28 cellular contexts compared by ENCODE assay signal in the genomic region with DNA sequence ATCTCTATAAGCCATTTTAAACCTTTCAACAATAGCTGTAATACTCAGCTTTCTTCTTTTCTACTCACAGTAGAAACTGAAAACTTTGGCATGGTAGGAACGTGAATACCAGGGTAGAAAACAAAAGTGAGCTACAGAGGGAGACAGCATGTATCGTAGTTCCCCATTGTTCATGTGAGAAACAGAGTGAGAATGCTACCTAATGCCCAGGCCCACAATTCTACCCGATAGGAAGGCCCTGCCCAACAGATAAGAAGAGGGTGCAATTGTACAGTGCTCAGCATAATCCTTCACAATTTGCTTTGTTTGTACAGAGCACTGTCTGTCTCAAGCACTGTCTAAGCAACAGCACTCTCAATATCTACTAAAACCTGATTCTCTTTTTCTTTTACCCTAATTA.
DNase-seq lines count a peak whose midpoint lies in the region; ATAC-seq, FAIRE-seq and TF ChIP-seq lines count a peak whose summit lies in the region.
"Had no signal": no experiment of that assay in that cellular context is flagged by ENCODE, and none has a peak within 500 bp of the region (broad histone marks: within the 10 kb centered on the region; RNA-seq: fewer than 3 reads in every experiment).

No MANE protein-coding gene starts in this region.

- DNase-seq in H54 (ENCODE audit: insufficient read length, low spot score): no peak
- peak; percentile 14 for DNase-seq in OCI-M1 (lab: John Stamatoyannopoulos, UW)
- no peak for DNase-seq in progenitor cell of endocrine pancreas (ENCODE audit: low spot score, unreplicated experiment)
- no peak for DNase-seq in suprapubic skin (ENCODE audit: low spot score in 2 of 2)
- no peak for DNase-seq in NCI-H146 treated with DMSO at 0.1 percent for 48 hours (lab: John Stamatoyannopoulos, UW; ENCODE audit: unreplicated experiment)
- no peak for DNase-seq in activated naive CD8-positive, alpha-beta T cell treated with anti-CD3 and anti-CD28 coated beads, Interleukin-2, amount 50 U/mL, for 24 hours
- DNase-seq: activated gamma-delta T cell; activated naive CD8-positive, alpha-beta T cell treated with anti-CD3 and anti-CD28 coated beads, Interleukin-2, amount 10 ng/mL, durations not matched to agents 7 days and 5 days; activated T-cell treated with anti-CD3 and anti-CD28 coated beads, Interleukin-2, amount 50 U/mL, for 24 hours; hypothalamus; islet precursor cell; left ventricle myocardium inferior; naive B cell; NCI-H1436; NCI-H2107; NCI-H510A; PC-9; Right ventricle myocardium superior; stimulated activated CD4-positive, alpha-beta T cell treated with anti-CD3 and anti-CD28 coated beads, Interleukin-2, amount 100 ng/mL, for 48 hours had no signal

- H3K4me1 ChIP-seq in iPS-18a (ENCODE audit: control insufficient read depth, low read depth, low read length): peaks cover 14% of the 10 kb centered on the region
- no peaks in the 10 kb centered on the region for H3K4me1 ChIP-seq in suprapubic skin
- H3K4me1 ChIP-seq: gastroesophageal sphincter, left ventricle myocardium inferior, right atrium auricular region, upper lobe of left lung had no signal

- no peaks in the 10 kb centered on the region for H3K9me3 Mint-ChIP-seq in progenitor cell of endocrine pancreas (ENCODE audit: low read depth)
- no peaks in the 10 kb centered on the region for H3K9me3 Mint-ChIP-seq in activated naive CD8-positive, alpha-beta T cell treated with anti-CD3 and anti-CD28 coated beads, Interleukin-2, amount 50 U/mL, for 24 hours
- H3K9me3 Mint-ChIP-seq: activated naive CD8-positive, alpha-beta T cell treated with anti-CD3 and anti-CD28 coated beads, Interleukin-2, amount 10 ng/mL, durations not matched to agents 7 days and 5 days; activated T-cell treated with anti-CD3 and anti-CD28 coated beads, Interleukin-2, amount 50 U/mL, for 24 hours had no signal

- WGBS in suprapubic skin: 72% methylated on average over 3 of the region's 3 CpGs

- peaks cover 1% of the 10 kb centered on the region for H3K36me3 Mint-ChIP-seq in progenitor cell of endocrine pancreas (ENCODE audit: insufficient read depth)
- H3K36me3 Mint-ChIP-seq in activated naive CD8-positive, alpha-beta T cell treated with anti-CD3 and anti-CD28 coated beads, Interleukin-2, amount 50 U/mL, for 24 hours (ENCODE audit: low read depth): no peaks in the 10 kb centered on the region
- H3K36me3 Mint-ChIP-seq: activated naive CD8-positive, alpha-beta T cell treated with anti-CD3 and anti-CD28 coated beads, Interleukin-2, amount 10 ng/mL, durations not matched to agents 7 days and 5 days; naive B cell had no signal

- H3K9me3 ChIP-seq in iPS-18a (ENCODE audit: control insufficient read depth, low read depth, low read length) (no peaks in the 10 kb centered on the region), suprapubic skin (no peaks in the 10 kb centered on the region)
- H3K9me3 ChIP-seq: gastroesophageal sphincter, HAP-1, left ventricle myocardium inferior, right atrium auricular region, upper lobe of left lung had no signal

- TF ChIP-seq POLR2A in H54 (IDR thresholded peaks at IDR 0.05; ENCODE audit: low read depth, low read length): no peak
- TF ChIP-seq POLR2A in suprapubic skin (IDR thresholded peaks at IDR 0.05): no peak

- TF ChIP-seq CTCF in progenitor cell of endocrine pancreas (IDR thresholded peaks at IDR 0.05; ENCODE audit: unreplicated experiment) (no peak), suprapubic skin (IDR thresholded peaks at IDR 0.05) (no peak)

- H3K9ac ChIP-seq in iPS-18a (ENCODE audit: low read length): peak overlapping the region; percentile 41

- peak overlapping the region; percentile 44 for H3K4me3 ChIP-seq in iPS-18a (ENCODE audit: low read length)
- H3K4me3 ChIP-seq in suprapubic skin: no peak overlapping the region
- H3K4me3 ChIP-seq: gastroesophageal sphincter, HAP-1, left ventricle myocardium inferior, PC-9, right atrium auricular region, upper lobe of left lung had no signal

- no peak overlapping the region for H3K4me3 Mint-ChIP-seq in progenitor cell of endocrine pancreas (ENCODE audit: low read depth)
- H3K4me3 Mint-ChIP-seq in activated naive CD8-positive, alpha-beta T cell treated with anti-CD3 and anti-CD28 coated beads, Interleukin-2, amount 50 U/mL, for 24 hours: no peak overlapping the region
- H3K4me3 Mint-ChIP-seq: activated naive CD8-positive, alpha-beta T cell treated with anti-CD3 and anti-CD28 coated beads, Interleukin-2, amount 10 ng/mL, durations not matched to agents 7 days and 5 days; activated T-cell treated with anti-CD3 and anti-CD28 coated beads, Interleukin-2, amount 50 U/mL, for 24 hours; central memory CD8-positive, alpha-beta T cell; dendritic cell treated with granulocyte-macrophage colony-stimulating factor and Interleukin-4, amounts not matched to agents 40 ng/mL and 50 ng/mL, for 4 days; naive B cell had no signal

- no peaks in the 10 kb centered on the region for H3K4me1 Mint-ChIP-seq in progenitor cell of endocrine pancreas (ENCODE audit: low read depth)
- no peaks in the 10 kb centered on the region for H3K4me1 Mint-ChIP-seq in activated naive CD8-positive, alpha-beta T cell treated with anti-CD3 and anti-CD28 coated beads, Interleukin-2, amount 50 U/mL, for 24 hours
- H3K4me1 Mint-ChIP-seq: activated naive CD8-positive, alpha-beta T cell treated with anti-CD3 and anti-CD28 coated beads, Interleukin-2, amount 10 ng/mL, durations not matched to agents 7 days and 5 days; central memory CD8-positive, alpha-beta T cell; naive B cell had no signal

- no peak for ATAC-seq in activated naive CD8-positive, alpha-beta T cell treated with anti-CD3 and anti-CD28 coated beads, Interleukin-2, amount 50 U/mL, for 24 hours
- ATAC-seq: gastroesophageal sphincter had no signal

- H3K27me3 ChIP-seq in iPS-18a (ENCODE audit: control insufficient read depth, insufficient read depth, low read length): no peaks in the 10 kb centered on the region
- no peaks in the 10 kb centered on the region for H3K27me3 ChIP-seq in suprapubic skin
- H3K27me3 ChIP-seq: gastroesophageal sphincter, right atrium auricular region, upper lobe of left lung had no signal

- TF ChIP-seq EP300 in suprapubic skin (IDR thresholded peaks at IDR 0.05): no peak

- peak; percentile 15 for FAIRE-seq in H54 (lab: Jason Lieb, UNC)
- FAIRE-seq: D721Med, GM12891 had no signal

- no peaks in the 10 kb centered on the region for H3K27me3 Mint-ChIP-seq in progenitor cell of endocrine pancreas
- H3K27me3 Mint-ChIP-seq in activated naive CD8-positive, alpha-beta T cell treated with anti-CD3 and anti-CD28 coated beads, Interleukin-2, amount 50 U/mL, for 24 hours: peaks cover 4% of the 10 kb centered on the region
- H3K27me3 Mint-ChIP-seq: activated naive CD8-positive, alpha-beta T cell treated with anti-CD3 and anti-CD28 coated beads, Interleukin-2, amount 10 ng/mL, durations not matched to agents 7 days and 5 days; activated T-cell treated with anti-CD3 and anti-CD28 coated beads, Interleukin-2, amount 50 U/mL, for 24 hours; central memory CD8-positive, alpha-beta T cell; dendritic cell treated with granulocyte-macrophage colony-stimulating factor and Interleukin-4, amounts not matched to agents 40 ng/mL and 50 ng/mL, for 4 days; naive B cell had no signal

- no peaks in the 10 kb centered on the region for H3K36me3 ChIP-seq in iPS-18a (ENCODE audit: control insufficient read depth, low read depth, low read length)
- no peaks in the 10 kb centered on the region for H3K36me3 ChIP-seq in suprapubic skin
- H3K36me3 ChIP-seq: gastroesophageal sphincter, HAP-1, left ventricle myocardium inferior, right atrium auricular region, upper lobe of left lung had no signal

- H3K27ac ChIP-seq in iPS-18a (ENCODE audit: low read length) (no peak overlapping the region), suprapubic skin (no peak overlapping the region)
- H3K27ac ChIP-seq: gastroesophageal sphincter, left ventricle myocardium inferior, PC-9, right atrium auricular region, upper lobe of left lung had no signal

- H3K27ac Mint-ChIP-seq in progenitor cell of endocrine pancreas: no peak overlapping the region
- no peak overlapping the region for H3K27ac Mint-ChIP-seq in activated naive CD8-positive, alpha-beta T cell treated with anti-CD3 and anti-CD28 coated beads, Interleukin-2, amount 50 U/mL, for 24 hours
- H3K27ac Mint-ChIP-seq: activated naive CD8-positive, alpha-beta T cell treated with anti-CD3 and anti-CD28 coated beads, Interleukin-2, amount 10 ng/mL, durations not matched to agents 7 days and 5 days; activated T-cell treated with anti-CD3 and anti-CD28 coated beads, Interleukin-2, amount 50 U/mL, for 24 hours; dendritic cell treated with granulocyte-macrophage colony-stimulating factor and Interleukin-4, amounts not matched to agents 40 ng/mL and 50 ng/mL, for 4 days; naive B cell had no signal
